Comparison of ENCODE assay signal across 14 cellular contexts in genomic region chr15:45155739-45156138, GRCh38. TPM values are rescaled to one million over a fixed set of nuclear protein-coding genes. Genes with fewer than 3 reads are reported as not detected.
DNase-seq lines count a peak whose midpoint lies in the region; ATAC-seq and TF ChIP-seq lines count a peak whose summit lies in the region.
"Had no signal": no experiment of that assay in that cellular context is flagged by ENCODE, and none has a peak within 500 bp of the region (broad histone marks: within the 10 kb centered on the region; RNA-seq: fewer than 3 reads in every experiment).

No MANE protein-coding gene starts in this region.

- TF ChIP-seq POLR2A in esophagus squamous epithelium (IDR thresholded peaks at IDR 0.05): no peak

- DNase-seq in HFFc6 (no peak), esophagus squamous epithelium (lab: John Stamatoyannopoulos, UW) (no peak), T-helper 17 cell (no peak), heart right ventricle (no peak)
- DNase-seq: CD4-positive, CD25-positive, alpha-beta regulatory T cell; DMS53; GM23248 had no signal

- no peaks in the 10 kb centered on the region for H3K9me3 Mint-ChIP-seq in HFFc6
- H3K9me3 Mint-ChIP-seq in dendritic cell treated with granulocyte-macrophage colony-stimulating factor and Interleukin-4, amounts not matched to agents 40 ng/mL and 50 ng/mL, for 4 days: no peaks in the 10 kb centered on the region
- H3K9me3 Mint-ChIP-seq: CD4-positive, CD25-positive, alpha-beta regulatory T cell; IgD-negative memory B cell had no signal

- H3K27ac ChIP-seq in esophagus squamous epithelium (peak overlapping the region; percentile 47 to 99 (median 84)), heart right ventricle (no peak overlapping the region)
- H3K27ac ChIP-seq: A549 had no signal

- no peaks in the 10 kb centered on the region for H3K27me3 ChIP-seq in esophagus squamous epithelium
- no peaks in the 10 kb centered on the region for H3K27me3 ChIP-seq in heart right ventricle

- TF ChIP-seq CTCF in HFFc6 (IDR thresholded peaks at IDR 0.05): no peak
- TF ChIP-seq CTCF in esophagus squamous epithelium (IDR thresholded peaks at IDR 0.05): no peak
- TF ChIP-seq CTCF in heart right ventricle (IDR thresholded peaks at IDR 0.05): no peak

- intact Hi-C loops in dendritic cell treated with granulocyte-macrophage colony-stimulating factor and Interleukin-4, amounts not matched to agents 40 ng/mL and 50 ng/mL, for 4 days (cut with micrococcal nuclease): no loop called here
- intact Hi-C loops in esophagus squamous epithelium (cut with DNase I): no loop called here
- intact Hi-C loops in heart right ventricle (cut with DNase I): loop anchor here in 1 of 10 donors (5.0 kb wide), 1 partner anchor 117 kb away; no protein-coding TSS in a partner anchor

- H3K36me3 Mint-ChIP-seq in HFFc6 (ENCODE audit: low read depth) (no peaks in the 10 kb centered on the region), T-helper 17 cell (ENCODE audit: low read depth) (peaks cover 2% of the 10 kb centered on the region)
- peaks cover 47% of the 10 kb centered on the region for H3K36me3 Mint-ChIP-seq in dendritic cell treated with granulocyte-macrophage colony-stimulating factor and Interleukin-4, amounts not matched to agents 40 ng/mL and 50 ng/mL, for 4 days (ENCODE audit: low read depth)

- H3K36me3 ChIP-seq in esophagus squamous epithelium (peaks cover 0 to 62% (median 6%) of the 10 kb centered on the region in 3 donors), heart right ventricle (peaks cover 0 to 9% (median 0%) of the 10 kb centered on the region in 9 donors)

- H3K9me3 ChIP-seq in esophagus squamous epithelium (no peaks in the 10 kb centered on the region), T-helper 17 cell (ENCODE audit: control insufficient read depth, low read length, poor library complexity, severe bottlenecking) (no peaks in the 10 kb centered on the region), heart right ventricle (no peaks in the 10 kb centered on the region)
- H3K9me3 ChIP-seq: A549 had no signal

- H3K27ac Mint-ChIP-seq in HFFc6: peak overlapping the region; percentile 94; the same call in 1 of the 2 replicates
- peak overlapping the region; percentile 93 for H3K27ac Mint-ChIP-seq in dendritic cell treated with granulocyte-macrophage colony-stimulating factor and Interleukin-4, amounts not matched to agents 40 ng/mL and 50 ng/mL, for 4 days
- no peak overlapping the region for H3K27ac Mint-ChIP-seq in T-helper 17 cell
- H3K27ac Mint-ChIP-seq: CD4-positive, CD25-positive, alpha-beta regulatory T cell; IgD-negative memory B cell had no signal

- no peak overlapping the region for H3K4me3 ChIP-seq in esophagus squamous epithelium
- no peak overlapping the region for H3K4me3 ChIP-seq in heart right ventricle
- H3K4me3 ChIP-seq: A549, GM23248 had no signal

- 84 to 96% methylated on average over 8 of the region's 8 CpGs for WGBS in esophagus squamous epithelium, 2 donors
- 55 to 71% methylated on average over 8 of the region's 8 CpGs for WGBS in heart right ventricle, 2 donors

- peaks cover 6% of the 10 kb centered on the region for H3K27me3 Mint-ChIP-seq in HFFc6 (ENCODE audit: insufficient read depth)
- no peaks in the 10 kb centered on the region for H3K27me3 Mint-ChIP-seq in dendritic cell treated with granulocyte-macrophage colony-stimulating factor and Interleukin-4, amounts not matched to agents 40 ng/mL and 50 ng/mL, for 4 days
- H3K27me3 Mint-ChIP-seq in T-helper 17 cell: no peaks in the 10 kb centered on the region
- H3K27me3 Mint-ChIP-seq: CD4-positive, CD25-positive, alpha-beta regulatory T cell; IgD-negative memory B cell had no signal

- H3K4me1 ChIP-seq in esophagus squamous epithelium (peaks cover 5 to 70% (median 9%) of the 10 kb centered on the region in 3 donors), heart right ventricle (no peaks in the 10 kb centered on the region)
- H3K4me1 ChIP-seq: A549 had no signal

- no peak overlapping the region for H3K4me3 Mint-ChIP-seq in HFFc6
- H3K4me3 Mint-ChIP-seq in dendritic cell treated with granulocyte-macrophage colony-stimulating factor and Interleukin-4, amounts not matched to agents 40 ng/mL and 50 ng/mL, for 4 days: no peak overlapping the region
- H3K4me3 Mint-ChIP-seq in T-helper 17 cell: no peak overlapping the region
- H3K4me3 Mint-ChIP-seq: CD4-positive, CD25-positive, alpha-beta regulatory T cell had no signal

- ATAC-seq in T-helper 17 cell (no peak), heart right ventricle (no peak), HG02610 (IDR thresholded peaks at IDR 0.05; ENCODE audit: unreplicated experiment) (no peak)
- ATAC-seq: A549 had no signal

- H3K4me1 Mint-ChIP-seq in HFFc6 (ENCODE audit: low read depth) (peaks cover 20% of the 10 kb centered on the region), T-helper 17 cell (peaks cover 14% of the 10 kb centered on the region)
- H3K4me1 Mint-ChIP-seq in dendritic cell treated with granulocyte-macrophage colony-stimulating factor and Interleukin-4, amounts not matched to agents 40 ng/mL and 50 ng/mL, for 4 days (ENCODE audit: low read depth): peaks cover 73% of the 10 kb centered on the region

RNA-seq across cellular contexts. Expression of gene DUOX1, which starts 25.9 kb away (rescaled TPM):
- total RNA-seq in HFFc6 (2021; fragmentation: NEBNext Ultra II Directional; extraction: Animal tissue kit (Norgen Biotek cat#: 25700)): under 1 TPM in 5 of 6 experiments, not detected in 1; 0.02 to 0.26 (median 0.12) TPM
- total RNA-seq in esophagus squamous epithelium: 100 to 1,000 TPM in 2 of 4 donors, 10 to 100 TPM in 2; 87.5 to 202 (median 122) TPM
- under 1 TPM in 1 of 2 donors, not detected in 1; 0.42 TPM for total RNA-seq in T-helper 17 cell
- total RNA-seq in heart right ventricle: under 1 TPM in 9 of 10 donors, not detected in 1; 0.17 to 0.99 (median 0.61) TPM
- under 1 TPM; 0.14 to 0.80 TPM for polyA plus RNA-seq in heart right ventricle
- total RNA-seq: CD4-positive, CD25-positive, alpha-beta regulatory T cell; HT1080 had no signal
- polyA plus RNA-seq: A549, AG04450 had no signal

RNA-seq across cellular contexts. Expression of gene DUOXA1, which starts 26.1 kb away (rescaled TPM):
- under 1 TPM in 3 of 6 experiments, not detected in 3; 0.09 to 0.31 (median 0.16) TPM for total RNA-seq in HFFc6 (2021; fragmentation: NEBNext Ultra II Directional; extraction: Animal tissue kit (Norgen Biotek cat#: 25700))
- 100 to 1,000 TPM in 3 of 4 donors, 10 to 100 TPM in 1; 64.0 to 202 (median 134) TPM for total RNA-seq in esophagus squamous epithelium
- under 1 TPM in 1 of 2 donors, not detected in 1; 0.57 TPM for total RNA-seq in T-helper 17 cell
- 1 to 10 TPM in 1 of 10 donors, under 1 TPM in 8, not detected in 1; 0.11 to 1.3 (median 0.47) TPM for total RNA-seq in heart right ventricle
- polyA plus RNA-seq in heart right ventricle: 1 to 10 TPM in 1 of 2 donors, under 1 TPM in 1; 0.16 to 1.3 TPM
- total RNA-seq: CD4-positive, CD25-positive, alpha-beta regulatory T cell had no signal
- polyA plus RNA-seq: AG04450; BJ; CD4-positive, CD25-positive, alpha-beta regulatory T cell; IgD-negative memory B cell had no signal

RNA-seq across cellular contexts. Expression of gene SHF, which starts 32.0 kb away (rescaled TPM):
- 1 to 10 TPM; 2.1 to 3.1 (median 2.1) TPM for total RNA-seq in HFFc6 (2021; fragmentation: NEBNext Ultra II Directional; extraction: Animal tissue kit (Norgen Biotek cat#: 25700))
- total RNA-seq in esophagus squamous epithelium (10 to 100 TPM in 1 of 4 donors, 1 to 10 TPM in 3; 1.9 to 12.0 (median 5.7) TPM), T-helper 17 cell (1 to 10 TPM; 2.0 to 2.8 TPM), heart right ventricle (1 to 10 TPM; 3.6 to 8.4 (median 5.6) TPM)
- 1 to 10 TPM; 2.4 to 5.8 TPM for polyA plus RNA-seq in heart right ventricle

RNA-seq across cellular contexts. Expression of gene DUOXA2, which starts 41.6 kb away (rescaled TPM):
- total RNA-seq in HFFc6 (2021; fragmentation: NEBNext Ultra II Directional; extraction: Animal tissue kit (Norgen Biotek cat#: 25700)): not detected
- total RNA-seq in esophagus squamous epithelium (10 to 100 TPM in 2 of 4 donors, 1 to 10 TPM in 1, not detected in 1; 6.3 to 20.6 (median 13.6) TPM), T-helper 17 cell (not detected), heart right ventricle (not detected)
- not detected for polyA plus RNA-seq in heart right ventricle
- total RNA-seq: CD4-positive, CD25-positive, alpha-beta regulatory T cell; GM23248; HT1080 had no signal
- polyA plus RNA-seq: A549; AG04450; BJ; CD4-positive, CD25-positive, alpha-beta regulatory T cell; GM23248; IgD-negative memory B cell had no signal

RNA-seq across cellular contexts. Expression of gene DUOX2, which starts 41.8 kb away (rescaled TPM):
- not detected for total RNA-seq in HFFc6 (2021; fragmentation: NEBNext Ultra II Directional; extraction: Animal tissue kit (Norgen Biotek cat#: 25700))
- total RNA-seq in esophagus squamous epithelium: 10 to 100 TPM in 3 of 4 donors, 1 to 10 TPM in 1; 5.0 to 50.7 (median 22.6) TPM
- under 1 TPM in 1 of 2 donors, not detected in 1; 0.27 TPM for total RNA-seq in T-helper 17 cell
- total RNA-seq in heart right ventricle: under 1 TPM in 9 of 10 donors, not detected in 1; 0.05 to 0.49 (median 0.15) TPM
- under 1 TPM; 0.03 to 0.73 TPM for polyA plus RNA-seq in heart right ventricle
- total RNA-seq: CD4-positive, CD25-positive, alpha-beta regulatory T cell; GM23248 had no signal
- polyA plus RNA-seq: AG04450; BJ; CD4-positive, CD25-positive, alpha-beta regulatory T cell; IgD-negative memory B cell had no signal

Comparison
In these comparisons a context has a peak if more than half of its experiments do, and no peak if none do; other contexts are left out.
1. H3K27ac ChIP-seq: peak in esophagus squamous epithelium (4 of 4); none in heart right ventricle (0 of 10).
2. RNA of gene DUOX1, which starts 25.9 kb away (total RNA-seq): 87.5 to 202 TPM in esophagus squamous epithelium; 0.17 to 0.99 TPM in heart right ventricle, 0.42 TPM in T-helper 17 cell and 0.02 to 0.26 TPM in HFFc6; every median in the first group is over 10 times any median in the second.
3. RNA of gene DUOXA1, which starts 26.1 kb away (total RNA-seq): 64.0 to 202 TPM in esophagus squamous epithelium; 0.57 TPM in T-helper 17 cell, 0.11 to 1.3 TPM in heart right ventricle and 0.09 to 0.31 TPM in HFFc6; every median in the first group is over 10 times any median in the second.